Comparison of ENCODE assay signal across 8 cellular contexts in the genomic region with DNA sequence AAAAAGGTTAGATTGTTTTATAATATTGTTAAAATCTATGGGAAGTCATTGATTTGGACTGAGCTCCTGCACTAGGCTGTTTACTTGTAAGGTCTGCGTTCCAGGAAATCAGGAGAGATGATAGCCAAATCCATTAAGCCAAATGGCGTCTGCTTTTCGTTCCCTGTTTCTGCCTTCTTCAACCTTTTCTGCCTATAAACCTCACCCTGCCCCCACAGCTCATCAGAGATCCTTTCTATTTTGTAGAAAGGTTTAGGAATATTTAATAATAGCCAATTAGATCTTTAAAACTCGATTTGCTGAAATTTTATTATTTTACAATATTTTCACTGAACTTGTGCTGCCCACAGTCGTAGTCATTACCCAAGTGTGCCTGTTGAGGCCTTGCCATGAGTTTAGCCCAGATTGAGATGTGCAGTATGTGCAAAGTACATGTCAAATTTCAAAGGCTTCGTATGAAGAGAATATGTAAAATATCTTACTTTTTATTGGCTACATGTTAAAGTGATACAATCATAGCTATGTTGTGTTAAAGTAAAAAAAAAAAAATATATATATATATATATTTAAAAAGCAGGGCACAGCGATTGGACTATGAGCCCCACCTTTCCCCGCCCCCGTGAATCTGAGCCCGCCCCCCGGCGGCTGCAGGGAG. TPM values are rescaled to one million over a fixed set of nuclear protein-coding genes. Genes with fewer than 3 reads are reported as not detected.
A peak's percentile ranks its signal among the peaks of the same experiment; 100 is the strongest.
DNase-seq lines count a peak whose midpoint lies in the region; ATAC-seq, FAIRE-seq and TF ChIP-seq lines count a peak whose summit lies in the region.

No MANE protein-coding gene starts in this region.

- DNase-seq in DMS53 (lab: John Stamatoyannopoulos, UW) (peak; percentile 58), NCI-H69 (lab: John Stamatoyannopoulos, UW) (peak; percentile 44), epithelial cell of proximal tubule (ENCODE audit: low read depth) (no peak), iPS-NIHi11 (ENCODE audit: low spot score) (no peak), LoVo (ENCODE audit: low spot score) (no peak), HTR-8/SVneo (ENCODE audit: insufficient read length, low spot score) (no peak)

- H3K4me3 ChIP-seq in epithelial cell of proximal tubule (ENCODE audit: low read depth, low read length) (peak overlapping the region; percentile 96), subcutaneous abdominal adipose tissue (ENCODE audit: low read depth in 1 of 5, low read length in 5 of 5) (peak overlapping the region in 4 of 5 donors; percentile 29 to 49 (median 38))

- H3K27ac ChIP-seq in subcutaneous abdominal adipose tissue (ENCODE audit: low read depth, low read length) = no peak overlapping the region

- no peaks in the 10 kb centered on the region for H3K9me3 ChIP-seq in subcutaneous abdominal adipose tissue (ENCODE audit: control insufficient read depth in 5 of 5, low read length in 5 of 5)

- peaks cover 2 to 36% (median 31%) of the 10 kb centered on the region in 5 donors for H3K4me1 ChIP-seq in subcutaneous abdominal adipose tissue (ENCODE audit: control insufficient read depth in 5 of 5, insufficient read depth in 5 of 5, low read length in 5 of 5)

- no peaks in the 10 kb centered on the region for H3K27me3 ChIP-seq in subcutaneous abdominal adipose tissue (ENCODE audit: control insufficient read depth in 5 of 5, insufficient read depth in 4 of 5, low read length in 5 of 5)

- peak overlapping the region in 2 of 5 donors; percentile 11 to 37 for H3K9ac ChIP-seq in subcutaneous abdominal adipose tissue (ENCODE audit: low read length in 5 of 5)

- ATAC-seq in GM21528 (IDR thresholded peaks at IDR 0.05; ENCODE audit: low FRiP score, unreplicated experiment) = peak; percentile 7

- TF ChIP-seq CTCF in epithelial cell of proximal tubule (conservative IDR thresholded peaks at IDR 0.05; ENCODE audit: low read depth, low read length) = no peak

- no peak for FAIRE-seq in HTR-8/SVneo (lab: Jason Lieb, UNC)

- H3K36me3 ChIP-seq in subcutaneous abdominal adipose tissue (ENCODE audit: control insufficient read depth in 5 of 5, insufficient read depth in 5 of 5, low read length in 5 of 5) = peaks cover 3 to 10% (median 5%) of the 10 kb centered on the region in 5 donors

RNA-seq across cellular contexts. Expression of gene IARS2, which starts 0.4 kb away (rescaled TPM):
- 74.1 and 99.6 TPM in 2 replicates for total RNA-seq in epithelial cell of proximal tubule

RNA-seq across cellular contexts. Expression of gene BPNT1, which starts 3.9 kb away (rescaled TPM):
- total RNA-seq in epithelial cell of proximal tubule = 32.4 and 35.0 TPM in 2 replicates

RNA-seq across cellular contexts. Expression of gene EPRS1, which starts 47.2 kb away (rescaled TPM):
- 63.8 and 80.3 TPM in 2 replicates for total RNA-seq in epithelial cell of proximal tubule

Comparison
In these comparisons a context has a peak if more than half of its experiments do, and no peak if none do; other contexts are left out.
1. DNase-seq: peak in DMS53 (single experiment) and NCI-H69 (single experiment); none in epithelial cell of proximal tubule (single experiment), iPS-NIHi11 (single experiment), LoVo (single experiment) and HTR-8/SVneo (single experiment).